Comparison of ENCODE assay signal across 15 cellular contexts in genomic region chr4:177473991-177474390, GRCh38. TPM values are rescaled to one million over a fixed set of nuclear protein-coding genes. Genes with fewer than 3 reads are reported as not detected.
A peak's percentile ranks its signal among the peaks of the same experiment; 100 is the strongest.
DNase-seq lines count a peak whose midpoint lies in the region; ATAC-seq and TF ChIP-seq lines count a peak whose summit lies in the region.
"Had no signal": no experiment of that assay in that cellular context is flagged by ENCODE, and none has a peak within 500 bp of the region (broad histone marks: within the 10 kb centered on the region; RNA-seq: fewer than 3 reads in every experiment).

No MANE protein-coding gene starts in this region.

- peak; percentile 19 for DNase-seq in SK-N-SH
- peak; percentile 1 for DNase-seq in NCI-H2227 treated with DMSO at 0.1 percent for 48 hours (lab: John Stamatoyannopoulos, UW)
- peak; percentile 94 for DNase-seq in SK-N-DZ (ENCODE audit: low spot score)
- no peak for DNase-seq in right atrium auricular region (ENCODE audit: low spot score)
- no peak for DNase-seq in testis
- DNase-seq: C1 segment of cervical spinal cord; Caco-2; CD4-positive, alpha-beta memory T cell; DMS153; DND-41; GM23248; H7; HCEC 1CT had no signal

- H2AFZ ChIP-seq in SK-N-SH (ENCODE audit: low read depth): no peak overlapping the region
- H2AFZ ChIP-seq: GM23248 had no signal

- CTCF ChIA-PET in SK-N-SH (lab: Yijun Ruan, JAX): interaction anchor here (0.9 kb wide), 1 partner anchor 67 kb away, joined by 3 read pairs; no protein-coding TSS in a partner anchor

- no peak overlapping the region for H3K9ac ChIP-seq in SK-N-SH
- H3K9ac ChIP-seq: GM23248 had no signal

- no peaks in the 10 kb centered on the region for H3K9me3 ChIP-seq in SK-N-SH
- H3K9me3 ChIP-seq in right atrium auricular region: no peaks in the 10 kb centered on the region
- H3K9me3 ChIP-seq in testis: no peaks in the 10 kb centered on the region
- H3K9me3 ChIP-seq: Caco-2 had no signal

- H3F3A ChIP-seq in SK-N-SH (replicated peaks; ENCODE audit: insufficient read depth): no peaks in the 10 kb centered on the region

- intact Hi-C loops in testis (cut with DNase I; ENCODE audit: low total_unique reads): no loop called here

- H3K27me3 ChIP-seq in SK-N-SH (ENCODE audit: insufficient read depth) (no peaks in the 10 kb centered on the region), right atrium auricular region (no peaks in the 10 kb centered on the region), testis (no peaks in the 10 kb centered on the region)

- no peak overlapping the region for H3K27ac ChIP-seq in SK-N-SH (ENCODE audit: low read depth in 2 of 2, low read length in 1 of 2)
- H3K27ac ChIP-seq in right atrium auricular region: no peak overlapping the region
- H3K27ac ChIP-seq in testis: no peak overlapping the region
- H3K27ac ChIP-seq: GM23248 had no signal

- H3K36me3 ChIP-seq in SK-N-SH (replicated peaks in 1 of 2; ENCODE audit: control insufficient read depth in 1 of 2, insufficient read depth in 2 of 2, low read length in 1 of 2) (no peaks in the 10 kb centered on the region), right atrium auricular region (no peaks in the 10 kb centered on the region), testis (ENCODE audit: low read depth, missing control alignments) (no peaks in the 10 kb centered on the region)

- no peak overlapping the region for H3K4me2 ChIP-seq in SK-N-SH

- TF ChIP-seq RAD21 in SK-N-SH (IDR thresholded peaks at IDR 0.05; ENCODE audit: low read length): no peak

- H3K4me3 ChIP-seq in SK-N-SH (ENCODE audit: low read depth in 2 of 2, low read length in 1 of 2) (no peak overlapping the region), right atrium auricular region (no peak overlapping the region), testis (no peak overlapping the region)
- H3K4me3 ChIP-seq: GM23248 had no signal

- TF ChIP-seq EP300 in SK-N-SH (IDR thresholded peaks at IDR 0.05; ENCODE audit: borderline replicate concordance in 1 of 2, low read depth in 1 of 2, low read length in 1 of 2): no peak

- H4K20me1 ChIP-seq in SK-N-SH (ENCODE audit: insufficient read depth): no peaks in the 10 kb centered on the region

- WGBS in SK-N-SH (ENCODE audit: low lambda C conversion rate): 42% methylated on average over 1 of the region's 1 CpG
- 39 to 40% methylated on average over 1 of the region's 1 CpG for WGBS in testis, 2 donors

- H3K4me1 ChIP-seq in SK-N-SH (ENCODE audit: control insufficient read depth in 1 of 2, insufficient read depth in 2 of 2, low read depth in 1 of 2, low read length in 1 of 2) (peaks cover 0 to 7% of the 10 kb centered on the region in 2 experiments; a peak in 2 of 4 replicates), right atrium auricular region (no peaks in the 10 kb centered on the region), testis (no peaks in the 10 kb centered on the region)
- H3K4me1 ChIP-seq: Caco-2 had no signal

- no peak for TF ChIP-seq POLR2A in testis (IDR thresholded peaks at IDR 0.05)

- TF ChIP-seq CTCF in SK-N-SH (IDR thresholded peaks at IDR 0.05) (no peak), right atrium auricular region (IDR thresholded peaks at IDR 0.05) (no peak), testis (IDR thresholded peaks at IDR 0.05) (no peak)

- POLR2A ChIA-PET in SK-N-SH (lab: Yijun Ruan, JAX): no interaction called here

- H3K9me2 ChIP-seq in SK-N-SH: no peaks in the 10 kb centered on the region

- ATAC-seq in SK-N-SH treated with all-trans-retinoic acid at 6 μM for 48 hours (no peak), GM21526 (IDR thresholded peaks at IDR 0.05; ENCODE audit: low FRiP score, unreplicated experiment) (no peak)

- no peaks in the 10 kb centered on the region for H3K79me2 ChIP-seq in SK-N-SH (ENCODE audit: insufficient read depth)

TF ChIP-seq in SK-N-SH, 30 proteins besides CTCF, POLR2A, EP300 and RAD21:
- no peak for TF ChIP-seq ELF1 (IDR thresholded peaks at IDR 0.05)
- TF ChIP-seq MXI1 (IDR thresholded peaks at IDR 0.05; ENCODE audit: low read depth, low read length): no peak
- TF ChIP-seq CHD2 (IDR thresholded peaks at IDR 0.05; ENCODE audit: low read length, partially characterized antibody): no peak
- TF ChIP-seq REST (IDR thresholded peaks at IDR 0.05; ENCODE audit: low read depth, low read length): no peak
- TF ChIP-seq TEAD4 (IDR thresholded peaks at IDR 0.05; ENCODE audit: borderline replicate concordance, insufficient read depth): no peak

TF ChIP-seq in SK-N-SH treated with all-trans-retinoic acid at 6 μM for 48 hours, 23 proteins besides CTCF, POLR2A, EP300 and RAD21:
- TF ChIP-seq, protein P1, sequence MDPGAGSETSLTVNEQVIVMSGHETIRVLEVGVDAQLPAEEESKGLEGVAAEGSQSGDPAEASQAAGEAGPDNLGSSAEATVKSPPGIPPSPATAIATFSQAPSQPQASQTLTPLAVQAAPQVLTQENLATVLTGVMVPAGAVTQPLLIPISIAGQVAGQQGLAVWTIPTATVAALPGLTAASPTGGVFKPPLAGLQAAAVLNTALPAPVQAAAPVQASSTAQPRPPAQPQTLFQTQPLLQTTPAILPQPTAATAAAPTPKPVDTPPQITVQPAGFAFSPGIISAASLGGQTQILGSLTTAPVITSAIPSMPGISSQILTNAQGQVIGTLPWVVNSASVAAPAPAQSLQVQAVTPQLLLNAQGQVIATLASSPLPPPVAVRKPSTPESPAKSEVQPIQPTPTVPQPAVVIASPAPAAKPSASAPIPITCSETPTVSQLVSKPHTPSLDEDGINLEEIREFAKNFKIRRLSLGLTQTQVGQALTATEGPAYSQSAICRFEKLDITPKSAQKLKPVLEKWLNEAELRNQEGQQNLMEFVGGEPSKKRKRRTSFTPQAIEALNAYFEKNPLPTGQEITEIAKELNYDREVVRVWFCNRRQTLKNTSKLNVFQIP (CRISPR knock-in tag; IDR thresholded peaks at IDR 0.05; ENCODE audit: borderline replicate concordance, low read depth): no peak
- TF ChIP-seq PPARA (CRISPR knock-in tag; IDR thresholded peaks at IDR 0.05; ENCODE audit: borderline replicate concordance) (no peak), ZFP30 (CRISPR knock-in tag; IDR thresholded peaks at IDR 0.05) (no peak), ISL1 (CRISPR knock-in tag; IDR thresholded peaks at IDR 0.05) (no peak), GLIS3 (CRISPR knock-in tag; IDR thresholded peaks at IDR 0.05) (no peak), CSDC2 (CRISPR knock-in tag; IDR thresholded peaks at IDR 0.05) (no peak)
- TF ChIP-seq, protein P2, sequence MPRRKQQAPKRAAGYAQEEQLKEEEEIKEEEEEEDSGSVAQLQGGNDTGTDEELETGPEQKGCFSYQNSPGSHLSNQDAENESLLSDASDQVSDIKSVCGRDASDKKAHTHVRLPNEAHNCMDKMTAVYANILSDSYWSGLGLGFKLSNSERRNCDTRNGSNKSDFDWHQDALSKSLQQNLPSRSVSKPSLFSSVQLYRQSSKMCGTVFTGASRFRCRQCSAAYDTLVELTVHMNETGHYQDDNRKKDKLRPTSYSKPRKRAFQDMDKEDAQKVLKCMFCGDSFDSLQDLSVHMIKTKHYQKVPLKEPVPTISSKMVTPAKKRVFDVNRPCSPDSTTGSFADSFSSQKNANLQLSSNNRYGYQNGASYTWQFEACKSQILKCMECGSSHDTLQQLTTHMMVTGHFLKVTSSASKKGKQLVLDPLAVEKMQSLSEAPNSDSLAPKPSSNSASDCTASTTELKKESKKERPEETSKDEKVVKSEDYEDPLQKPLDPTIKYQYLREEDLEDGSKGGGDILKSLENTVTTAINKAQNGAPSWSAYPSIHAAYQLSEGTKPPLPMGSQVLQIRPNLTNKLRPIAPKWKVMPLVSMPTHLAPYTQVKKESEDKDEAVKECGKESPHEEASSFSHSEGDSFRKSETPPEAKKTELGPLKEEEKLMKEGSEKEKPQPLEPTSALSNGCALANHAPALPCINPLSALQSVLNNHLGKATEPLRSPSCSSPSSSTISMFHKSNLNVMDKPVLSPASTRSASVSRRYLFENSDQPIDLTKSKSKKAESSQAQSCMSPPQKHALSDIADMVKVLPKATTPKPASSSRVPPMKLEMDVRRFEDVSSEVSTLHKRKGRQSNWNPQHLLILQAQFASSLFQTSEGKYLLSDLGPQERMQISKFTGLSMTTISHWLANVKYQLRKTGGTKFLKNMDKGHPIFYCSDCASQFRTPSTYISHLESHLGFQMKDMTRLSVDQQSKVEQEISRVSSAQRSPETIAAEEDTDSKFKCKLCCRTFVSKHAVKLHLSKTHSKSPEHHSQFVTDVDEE (CRISPR knock-in tag; IDR thresholded peaks at IDR 0.05): no peak

RNA-seq across cellular contexts. Expression of gene AGA, which starts 31.8 kb away (rescaled TPM):
- polyA plus RNA-seq in SK-N-SH (2012; rRNA removed) (36.8 and 41.7 TPM in 2 replicates), testis (ENCODE audit: insufficient read depth, low read depth, low replicate concordance) (39.0 TPM)
- polyA plus RNA-seq in SK-N-SH (2012; cell fraction: cytosol; rRNA removed): 40.6 and 43.8 TPM in 2 replicates
- polyA plus RNA-seq in SK-N-SH (2012; cell fraction: nucleus; rRNA removed): 27.7 and 37.2 TPM in 2 replicates
- 8.4 and 9.7 TPM in 2 replicates for polyA plus RNA-seq in SK-N-DZ (2014; cell fraction: cytosol; rRNA removed)
- polyA plus RNA-seq in SK-N-DZ (2014; cell fraction: nucleus; rRNA removed): 4.2 and 5.2 TPM in 2 replicates
- total RNA-seq in right atrium auricular region (10 to 100 TPM in 1 of 2 donors, 1 to 10 TPM in 1; 5.4 to 14.5 TPM), testis (10 to 100 TPM; 24.0 to 50.2 TPM)

Comparison
In these comparisons a context has a peak if more than half of its experiments do, and no peak if none do; other contexts are left out.
1. DNase-seq: peak in SK-N-SH (single experiment), NCI-H2227 treated with DMSO at 0.1 percent for 48 hours (single experiment) and SK-N-DZ (single experiment); none in right atrium auricular region (single experiment) and testis (single experiment).